Comparison of ENCODE assay signal across 21 cellular contexts in genomic region chr1:184629261-184629660, GRCh38.
A peak's percentile ranks its signal among the peaks of the same experiment; 100 is the strongest.
DNase-seq lines count a peak whose midpoint lies in the region; TF ChIP-seq lines count a peak whose summit lies in the region.
"Had no signal": no experiment of that assay in that cellular context is flagged by ENCODE, and none has a peak within 500 bp of the region (broad histone marks: within the 10 kb centered on the region; RNA-seq: fewer than 3 reads in every experiment).

No MANE protein-coding gene starts in this region.

- no peak overlapping the region for H2BK12ac ChIP-seq in mesenchymal stem cell (ENCODE audit: low read length in 2 of 2)

- H2AK5ac ChIP-seq in mesenchymal stem cell (ENCODE audit: low read length, severe bottlenecking): no peak overlapping the region

- H3K4me2 ChIP-seq in parathyroid adenoma (ENCODE audit: low read length): no peak overlapping the region
- no peak overlapping the region for H3K4me2 ChIP-seq in mesenchymal stem cell (ENCODE audit: low read length, poor library complexity, severe bottlenecking)

- no peak overlapping the region for H3K14ac ChIP-seq in mesenchymal stem cell (ENCODE audit: low read length in 2 of 2)

- H3K9me3 ChIP-seq in adipocyte (ENCODE audit: control insufficient read depth, low read length): no peaks in the 10 kb centered on the region
- H3K9me3 ChIP-seq in left ventricle myocardium inferior (replicated peaks): no peaks in the 10 kb centered on the region
- no peaks in the 10 kb centered on the region for H3K9me3 ChIP-seq in parathyroid adenoma (ENCODE audit: control insufficient read depth, low read length)
- no peaks in the 10 kb centered on the region for H3K9me3 ChIP-seq in tibial artery
- H3K9me3 ChIP-seq in mesenchymal stem cell (ENCODE audit: control insufficient read depth, low read length): no peaks in the 10 kb centered on the region
- H3K9me3 ChIP-seq: neutrophil, SJSA1 had no signal

- H2BK15ac ChIP-seq in mesenchymal stem cell (ENCODE audit: low read depth, poor library complexity, severe bottlenecking): no peak overlapping the region

- no peak overlapping the region for H2BK120ac ChIP-seq in mesenchymal stem cell (ENCODE audit: low read depth, low read length)

- H3K18ac ChIP-seq in mesenchymal stem cell (ENCODE audit: low read depth in 1 of 2, low read length in 2 of 2): peak overlapping the region in 1 of 2 experiments; percentile 52

- H3K4me3 ChIP-seq in adipocyte (ENCODE audit: low read length) (peak overlapping the region; percentile 7), left ventricle myocardium inferior (peak overlapping the region; percentile 15), parathyroid adenoma (ENCODE audit: low read depth, low read length) (no peak overlapping the region), tibial artery (no peak overlapping the region), mesenchymal stem cell (ENCODE audit: insufficient read depth in 1 of 2, low read depth in 1 of 2, low read length in 2 of 2) (no peak overlapping the region)
- H3K4me3 ChIP-seq: GM12878, SJSA1 had no signal

- H3K79me2 ChIP-seq in parathyroid adenoma: no peaks in the 10 kb centered on the region

- TF ChIP-seq CTCF in left ventricle myocardium inferior (IDR thresholded peaks at IDR 0.05; ENCODE audit: borderline replicate concordance) (no peak), parathyroid adenoma (IDR thresholded peaks at IDR 0.05) (no peak), tibial artery (IDR thresholded peaks at IDR 0.05) (no peak)

- no peak overlapping the region for H4K8ac ChIP-seq in mesenchymal stem cell (ENCODE audit: low read length)

- H2BK5ac ChIP-seq in mesenchymal stem cell (ENCODE audit: low read depth, low read length, poor library complexity, severe bottlenecking): no peak overlapping the region

- H3K9ac ChIP-seq in adipocyte (ENCODE audit: low read length) (peak overlapping the region; percentile 36), parathyroid adenoma (no peak overlapping the region), mesenchymal stem cell (ENCODE audit: low read length) (no peak overlapping the region)

- H3K4ac ChIP-seq in mesenchymal stem cell (ENCODE audit: low read depth in 1 of 2, low read length in 2 of 2): no peak overlapping the region

- H3K23ac ChIP-seq in mesenchymal stem cell (ENCODE audit: low read length in 2 of 2): no peak overlapping the region

- peak overlapping the region; percentile 88 for H3K27ac ChIP-seq in left ventricle myocardium inferior (replicated peaks)
- peak overlapping the region; percentile 62 for H3K27ac ChIP-seq in parathyroid adenoma
- peak overlapping the region; percentile 20 to 41 for H3K27ac ChIP-seq in tibial artery
- no peak overlapping the region for H3K27ac ChIP-seq in mesenchymal stem cell (ENCODE audit: low read length, poor library complexity, severe bottlenecking)
- H3K27ac ChIP-seq: neutrophil, SJSA1 had no signal

- no peak overlapping the region for H2AFZ ChIP-seq in parathyroid adenoma
- no peak overlapping the region for H2AFZ ChIP-seq in mesenchymal stem cell (ENCODE audit: low read depth, low read length)

- H3K36me3 ChIP-seq in adipocyte (ENCODE audit: control insufficient read depth, insufficient read depth, low read length, severe bottlenecking): no peaks in the 10 kb centered on the region
- H3K36me3 ChIP-seq in left ventricle myocardium inferior: no peaks in the 10 kb centered on the region
- H3K36me3 ChIP-seq in parathyroid adenoma (ENCODE audit: control insufficient read depth, insufficient read depth, low read length): no peaks in the 10 kb centered on the region
- no peaks in the 10 kb centered on the region for H3K36me3 ChIP-seq in tibial artery
- H3K36me3 ChIP-seq in mesenchymal stem cell (ENCODE audit: control insufficient read depth in 1 of 2, insufficient read depth in 2 of 2, low read depth in 1 of 2, low read length in 2 of 2): peaks cover 0 to 5% of the 10 kb centered on the region in 2 experiments
- H3K36me3 ChIP-seq: neutrophil, SJSA1 had no signal

- H3K27me3 ChIP-seq in adipocyte (replicated peaks; ENCODE audit: control insufficient read depth, insufficient read depth, low read length) (no peaks in the 10 kb centered on the region), left ventricle myocardium inferior (ENCODE audit: low read depth) (no peaks in the 10 kb centered on the region), parathyroid adenoma (ENCODE audit: control insufficient read depth, insufficient read depth, low read length) (no peaks in the 10 kb centered on the region), tibial artery (no peaks in the 10 kb centered on the region), mesenchymal stem cell (ENCODE audit: control insufficient read depth in 1 of 2, insufficient read depth in 1 of 2, low read length in 2 of 2) (no peaks in the 10 kb centered on the region)
- H3K27me3 ChIP-seq: neutrophil, SJSA1 had no signal

- DNase-seq in adipocyte (ENCODE audit: low read depth): no peak
- DNase-seq in left ventricle myocardium inferior: no peak
- DNase-seq in tibial artery: no peak
- DNase-seq in NK-92 treated with Interleukin-12 subunit alpha and Interleukin-12 subunit beta, amount 100 ng/mL, for 24 hours (lab: John Stamatoyannopoulos, UW): no peak
- no peak for DNase-seq in effector CD4-positive, alpha-beta T cell
- no peak for DNase-seq in mesenchymal stem cell
- no peak for DNase-seq in epidermal melanocyte (ENCODE audit: insufficient read length, low spot score)
- DNase-seq: activated B cell treated with CpG ODN at 0.5 μM for 24 hours; activated CD8-positive, alpha-beta T cell treated with anti-CD3 and anti-CD28 coated beads, Interleukin-2, amount 10 ng/mL, durations not matched to agents 7 days and 5 days; activated T-cell treated with anti-CD3 and anti-CD28 coated beads, Interleukin-2, amount 50 U/mL, for 4 hours; cortex of kidney; H7; KG1; mesendoderm; NCI-H1092; NCI-H2081; NCI-H446 treated with DMSO at 0.1 percent for 48 hours had no signal

- intact Hi-C loops in left ventricle myocardium inferior (cut with micrococcal nuclease) (no loop called here), tibial artery (cut with DNase I; ENCODE audit: low total_unique reads) (no loop called here)

- H3K79me1 ChIP-seq in mesenchymal stem cell (replicated peaks; ENCODE audit: low read length, poor library complexity, severe bottlenecking): no peaks in the 10 kb centered on the region

- WGBS in mesenchymal stem cell: 95% methylated on average over 4 of the region's 4 CpGs

- peaks cover 52% of the 10 kb centered on the region for H3K4me1 ChIP-seq in adipocyte (ENCODE audit: control insufficient read depth, insufficient read depth, low read length)
- H3K4me1 ChIP-seq in left ventricle myocardium inferior: peaks cover 85% of the 10 kb centered on the region
- H3K4me1 ChIP-seq in parathyroid adenoma: no peaks in the 10 kb centered on the region
- peaks cover 0 to 15% (median 6%) of the 10 kb centered on the region in 4 donors for H3K4me1 ChIP-seq in tibial artery
- no peaks in the 10 kb centered on the region for H3K4me1 ChIP-seq in mesenchymal stem cell (ENCODE audit: control insufficient read depth, insufficient read depth, low read depth, low read length)
- H3K4me1 ChIP-seq: SJSA1 had no signal

- H4K91ac ChIP-seq in mesenchymal stem cell (ENCODE audit: low read length): no peak overlapping the region

Comparison
In these comparisons a context has a peak if more than half of its experiments do, and no peak if none do; other contexts are left out.
1. H3K4me3 ChIP-seq: peak in adipocyte (single experiment) and left ventricle myocardium inferior (single experiment); none in parathyroid adenoma (single experiment), tibial artery (0 of 2) and mesenchymal stem cell (0 of 2).